28 cellular contexts compared by ENCODE assay signal in genomic region chr15:49934487-49934886, GRCh38.
"Had no signal": no experiment of that assay in that cellular context is flagged by ENCODE, and none has a peak within 500 bp of the region (broad histone marks: within the 10 kb centered on the region; RNA-seq: fewer than 3 reads in every experiment).

No MANE protein-coding gene starts in this region.

- H3K4me2 ChIP-seq: hepatocyte had no signal

- H3K27ac ChIP-seq: colonic mucosa, epithelial cell of prostate, esophagus squamous epithelium, gastrocnemius medialis, hepatocyte, left ventricle myocardium inferior had no signal

- H3K9me3 ChIP-seq: colonic mucosa, esophagus squamous epithelium, gastrocnemius medialis, left ventricle myocardium inferior had no signal

- DNase-seq: colonic mucosa; cortex of kidney; effector CD8-positive, alpha-beta T cell; effector memory CD8-positive, alpha-beta T cell; endodermal cell; erythroblast; esophagus squamous epithelium; foreskin fibroblast; foreskin melanocyte; gastrocnemius medialis; glutamatergic neuron; head of caudate nucleus; hypothalamus; immature natural killer cell; islet precursor cell; kidney; kidney glomerular epithelial cell; left colon; left ventricle myocardium inferior; mammary epithelial cell; mesendoderm; midbrain had no signal

- ATAC-seq: effector memory CD8-positive, alpha-beta T cell; esophagus mucosa; gastrocnemius medialis; left colon; left lobe of liver had no signal

- FAIRE-seq: endometrium, kidney had no signal

- H3K79me2 ChIP-seq: hepatocyte had no signal

- H3K4me3 ChIP-seq: colonic mucosa, esophagus squamous epithelium, gastrocnemius medialis, hepatocyte, left ventricle myocardium inferior, lung had no signal

- H3K27me3 ChIP-seq: colonic mucosa, esophagus squamous epithelium, gastrocnemius medialis, hepatocyte had no signal

- H2AFZ ChIP-seq: hepatocyte had no signal

- H3K36me3 ChIP-seq: colonic mucosa, esophagus squamous epithelium, gastrocnemius medialis, left ventricle myocardium inferior had no signal

- H3K4me1 ChIP-seq: colonic mucosa, esophagus squamous epithelium, gastrocnemius medialis had no signal
